12 cellular contexts compared by ENCODE assay signal in genomic region chr15:65087411-65087810, GRCh38. TPM values are rescaled to one million over a fixed set of nuclear protein-coding genes. Genes with fewer than 3 reads are reported as not detected.
DNase-seq lines count a peak whose midpoint lies in the region; ATAC-seq and TF ChIP-seq lines count a peak whose summit lies in the region.
"Had no signal": no experiment of that assay in that cellular context is flagged by ENCODE, and none has a peak within 500 bp of the region (broad histone marks: within the 10 kb centered on the region; RNA-seq: fewer than 3 reads in every experiment).

No MANE protein-coding gene starts in this region.

- peaks cover 0 to 68% (median 16%) of the 10 kb centered on the region in 4 donors for H3K4me1 ChIP-seq in right lobe of liver
- peaks cover 43% of the 10 kb centered on the region for H3K4me1 ChIP-seq in suprapubic skin

- peak; percentile 28 for DNase-seq in MG63
- DNase-seq in caudate nucleus (lab: John Stamatoyannopoulos, UW): no peak
- peak in 2 of 3 donors; percentile 70 to 74 for DNase-seq in right lobe of liver
- DNase-seq in suprapubic skin (ENCODE audit: low spot score in 2 of 2): no peak
- no peak for DNase-seq in RKO (ENCODE audit: low spot score)
- no peak for DNase-seq in stimulated activated naive CD4-positive, alpha-beta T cell (lab: John Stamatoyannopoulos, UW)
- DNase-seq in glomerular visceral epithelial cell (ENCODE audit: extremely low spot score): no peak
- DNase-seq: activated CD4-positive, alpha-beta T cell treated with anti-CD3 and anti-CD28 coated beads, Interleukin-2, amount 50 U/mL, for 48 hours; NCI-H774; SHP77 treated with DMSO at 0.1 percent for 48 hours had no signal

- no peaks in the 10 kb centered on the region for H3K36me3 ChIP-seq in MG63
- no peaks in the 10 kb centered on the region for H3K36me3 ChIP-seq in right lobe of liver
- no peaks in the 10 kb centered on the region for H3K36me3 ChIP-seq in suprapubic skin
- H3K36me3 ChIP-seq: ovary had no signal

- peak overlapping the region; percentile 18 for H3K27ac ChIP-seq in caudate nucleus (ENCODE audit: low read depth, low read length)
- H3K27ac ChIP-seq in right lobe of liver: peak overlapping the region; percentile 86 to 99 (median 97)
- peak overlapping the region; percentile 43 for H3K27ac ChIP-seq in suprapubic skin

- 60% methylated on average over 1 of the region's 3 CpGs for WGBS in right lobe of liver (ENCODE audit: insufficient coverage, low coverage, low lambda C conversion rate, missing lambda C conversion rate)
- WGBS in suprapubic skin: 69% methylated on average over 2 of the region's 3 CpGs

- H3K27me3 ChIP-seq in MG63 (no peaks in the 10 kb centered on the region), right lobe of liver (no peaks in the 10 kb centered on the region), suprapubic skin (peaks cover 6% of the 10 kb centered on the region)
- H3K27me3 ChIP-seq: ovary had no signal

- no peak for TF ChIP-seq EP300 in suprapubic skin (IDR thresholded peaks at IDR 0.05)

- TF ChIP-seq POLR2A in right lobe of liver (IDR thresholded peaks at IDR 0.05) (no peak), suprapubic skin (IDR thresholded peaks at IDR 0.05) (no peak)

- H3K4me3 ChIP-seq in MG63: no peak overlapping the region
- H3K4me3 ChIP-seq in right lobe of liver: no peak overlapping the region
- no peak overlapping the region for H3K4me3 ChIP-seq in suprapubic skin
- H3K4me3 ChIP-seq: ovary had no signal

- H3K9me3 ChIP-seq in MG63 (no peaks in the 10 kb centered on the region), right lobe of liver (no peaks in the 10 kb centered on the region), suprapubic skin (no peaks in the 10 kb centered on the region)
- H3K9me3 ChIP-seq: ovary had no signal

- TF ChIP-seq CTCF in right lobe of liver (IDR thresholded peaks at IDR 0.05) (no peak), suprapubic skin (IDR thresholded peaks at IDR 0.05) (no peak)

- peak; percentile 2 to 35 (median 7) for ATAC-seq in right lobe of liver

- intact Hi-C loops in right lobe of liver (cut with DNase I): no loop called here

RNA-seq across cellular contexts. Expression of gene KBTBD13, which starts 10.9 kb away (rescaled TPM):
- not detected in 2 replicates for total RNA-seq in MG63 (2014; rRNA removed; shearing (Covaris generic); ENCODE audit: low replicate concordance)
- total RNA-seq in right lobe of liver: not detected
- total RNA-seq in suprapubic skin: not detected
- total RNA-seq: astrocyte had no signal

RNA-seq across cellular contexts. Expression of gene RASL12, which starts 19.6 kb away (rescaled TPM):
- 2.7 and 4.7 TPM in 2 replicates for total RNA-seq in MG63 (2014; rRNA removed; shearing (Covaris generic); ENCODE audit: low replicate concordance)
- total RNA-seq in right lobe of liver: 1 to 10 TPM in 1 of 6 experiments, under 1 TPM in 5; 0.07 to 1.5 (median 0.24) TPM
- total RNA-seq in suprapubic skin: 1 to 10 TPM; 4.8 to 9.7 (median 6.7) TPM

RNA-seq across cellular contexts. Expression of gene UBAP1L, which starts 27.6 kb away (rescaled TPM):
- 0.43 and 1.0 TPM in 2 replicates for total RNA-seq in MG63 (2014; rRNA removed; shearing (Covaris generic); ENCODE audit: low replicate concordance)
- 1 to 10 TPM; 1.6 to 5.9 (median 3.0) TPM for total RNA-seq in right lobe of liver
- 10 to 100 TPM in 1 of 4 donors, 1 to 10 TPM in 3; 2.3 to 21.4 (median 5.6) TPM for total RNA-seq in suprapubic skin

RNA-seq across cellular contexts. Expression of gene SLC51B, which starts 42.2 kb away (rescaled TPM):
- total RNA-seq in MG63 (2014; rRNA removed; shearing (Covaris generic); ENCODE audit: low replicate concordance): not detected in 2 replicates
- 10 to 100 TPM in 1 of 6 experiments, 1 to 10 TPM in 4, under 1 TPM in 1; 0.32 to 10.1 (median 2.7) TPM for total RNA-seq in right lobe of liver
- under 1 TPM in 1 of 4 donors, not detected in 3; 0.60 TPM for total RNA-seq in suprapubic skin
- total RNA-seq: astrocyte had no signal

RNA-seq across cellular contexts. Expression of gene PDCD7, which starts 46.2 kb away (rescaled TPM):
- total RNA-seq in MG63 (2014; rRNA removed; shearing (Covaris generic); ENCODE audit: low replicate concordance): 32.6 and 43.7 TPM in 2 replicates
- total RNA-seq in right lobe of liver (10 to 100 TPM in 3 of 6 experiments, 1 to 10 TPM in 3; 6.3 to 12.2 (median 9.1) TPM), suprapubic skin (10 to 100 TPM; 18.1 to 46.3 (median 22.0) TPM)

Comparison
In these comparisons a context has a peak if more than half of its experiments do, and no peak if none do; other contexts are left out.
1. DNase-seq: peak in MG63 (single experiment) and right lobe of liver (2 of 3); none in caudate nucleus (0 of 61), suprapubic skin (0 of 2), RKO (single experiment), stimulated activated naive CD4-positive, alpha-beta T cell (0 of 6) and glomerular visceral epithelial cell (single experiment).
2. H3K27ac ChIP-seq: peak in every context shown above with its lines; median percentile 97 in right lobe of liver; 43 in suprapubic skin; 18 in caudate nucleus.